Comparison of ENCODE assay signal across 8 cellular contexts in genomic region chr11:19777032-19777341, GRCh38.
DNase-seq lines count a peak whose midpoint lies in the region; ATAC-seq and TF ChIP-seq lines count a peak whose summit lies in the region.

No MANE protein-coding gene starts in this region.

- DNase-seq in AG04450 (ENCODE audit: low read depth, low spot score) (no peak), ecto neural progenitor cell (ENCODE audit: low spot score) (peak; percentile 73), mucosa of gallbladder (ENCODE audit: low spot score) (no peak), NCI-H82 (lab: John Stamatoyannopoulos, UW) (no peak), HCEC 1CT (no peak)

- H3K9me3 ChIP-seq in AG04450 (ENCODE audit: control insufficient read depth, insufficient read depth, low read length) (no peaks in the 10 kb centered on the region), mucosa of stomach (ENCODE audit: control insufficient read depth, low read length) (no peaks in the 10 kb centered on the region)

- peak overlapping the region; percentile 51 for H3K9ac ChIP-seq in mucosa of stomach (ENCODE audit: low read length)

- H3K27ac ChIP-seq in AG04450 (ENCODE audit: low read depth, low read length): no peak overlapping the region

- TF ChIP-seq CTCF in AG04450 (IDR thresholded peaks at IDR 0.05; ENCODE audit: low read depth, low read length): no peak

- H3K4me3 ChIP-seq in AG04450 (ENCODE audit: low read depth, low read length) (peak overlapping the region; percentile 50), mucosa of stomach (ENCODE audit: low read length) (no peak overlapping the region)

- peaks cover 3% of the 10 kb centered on the region for H3K27me3 ChIP-seq in AG04450 (ENCODE audit: control insufficient read depth, insufficient read depth, low read length)
- no peaks in the 10 kb centered on the region for H3K27me3 ChIP-seq in mucosa of stomach (ENCODE audit: control insufficient read depth, insufficient read depth, low read length)

- CTCF ChIA-PET in AG04450 (lab: Charles Lee): interaction anchor here (0.6 to 1.2 kb wide), 2 partner anchors 37 to 127 kb away, joined by 3 to 7 read pairs; no protein-coding TSS in a partner anchor

- POLR2A ChIA-PET in AG04450 (lab: Yijun Ruan, JAX): interaction anchor here (0.6 kb wide), 1 partner anchor 39 kb away, joined by 3 read pairs; no protein-coding TSS in a partner anchor

- H3K4me1 ChIP-seq in mucosa of stomach (ENCODE audit: control insufficient read depth, insufficient read depth, low read length): peaks cover 13% of the 10 kb centered on the region

- ATAC-seq in GM19351 (IDR thresholded peaks at IDR 0.05; ENCODE audit: unreplicated experiment) (peak; percentile 17), HG03442 (IDR thresholded peaks at IDR 0.05; ENCODE audit: unreplicated experiment) (peak; percentile 16)

- H3K36me3 ChIP-seq in mucosa of stomach (ENCODE audit: control insufficient read depth, insufficient read depth, low read length): no peaks in the 10 kb centered on the region
